1 cellular context compared by ENCODE assay signal in the genomic region with DNA sequence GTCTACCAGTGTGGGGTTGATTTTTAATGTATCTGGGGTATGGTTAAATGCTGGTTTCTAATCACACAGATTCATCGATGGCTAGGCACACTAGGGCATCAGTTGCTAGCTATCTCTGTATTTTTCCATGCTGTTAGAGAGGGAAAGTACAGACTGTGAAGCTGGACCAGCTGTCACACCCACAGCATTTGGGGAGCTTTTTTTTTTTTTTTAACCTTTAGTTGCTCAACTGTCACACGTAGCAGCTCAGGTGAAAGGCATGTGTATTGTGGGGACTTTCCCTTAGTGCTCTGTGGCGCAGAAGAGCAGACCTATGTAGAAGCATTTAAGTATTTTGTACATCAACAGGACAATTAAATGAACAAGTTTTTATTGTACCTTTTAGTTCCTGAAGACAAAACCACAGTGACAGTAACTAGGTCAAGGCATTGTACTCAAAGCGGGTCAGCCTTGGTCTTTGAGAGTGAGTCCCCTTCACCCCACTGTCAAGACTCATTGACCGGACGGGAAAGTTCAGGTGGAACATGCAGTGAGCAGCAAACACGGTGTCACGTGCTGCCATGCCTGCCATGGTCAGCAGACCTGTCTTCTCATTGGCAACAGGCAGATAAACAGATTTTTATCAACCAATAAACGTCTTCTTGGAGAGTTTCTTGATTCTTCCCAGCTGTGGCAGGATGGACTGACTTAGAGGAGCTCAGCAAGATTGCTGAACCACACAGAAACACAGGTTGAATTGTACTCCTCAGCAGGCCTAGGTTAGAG.
TF ChIP-seq lines count a peak whose summit lies in the region.

No MANE protein-coding gene starts in this region.

TF ChIP-seq in GM12878, 131 proteins besides CTCF, POLR2A, EP300 and RAD21 (continued from another document):
- peak; percentile 67; the same call in 1 of the 2 replicates for TF ChIP-seq ZNF687 (IDR thresholded peaks at IDR 0.05)
- TF ChIP-seq PBX3 (IDR thresholded peaks at IDR 0.05; ENCODE audit: insufficient replicate concordance, low read depth, low read length), result no peak
